ENCODE assay signal across 10 cellular contexts in the genomic region with DNA sequence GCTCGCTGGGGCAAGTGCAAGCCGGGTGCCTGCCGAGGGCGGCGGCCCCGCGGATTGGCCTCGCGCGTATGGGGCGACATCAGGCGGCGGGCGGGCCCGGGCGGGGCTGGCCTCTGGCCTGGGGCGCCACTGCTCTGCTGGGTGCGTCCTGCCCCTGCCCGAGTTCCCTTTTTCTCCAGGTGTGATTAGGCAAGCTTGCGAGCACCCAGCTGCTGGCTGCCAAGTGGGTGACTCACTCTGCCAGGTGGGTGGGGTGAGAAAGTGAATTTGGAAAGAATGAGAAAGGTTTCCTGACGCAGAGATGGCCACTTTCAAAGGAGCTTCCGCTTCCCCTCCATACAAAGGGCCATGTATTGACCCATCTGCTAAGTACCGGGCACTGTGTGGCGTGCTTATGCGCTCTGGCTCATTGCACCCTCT. TPM values are rescaled to one million over a fixed set of nuclear protein-coding genes. Genes with fewer than 3 reads are reported as not detected.
DNase-seq lines count a peak whose midpoint lies in the region; ATAC-seq and TF ChIP-seq lines count a peak whose summit lies in the region.
"Had no signal": no experiment of that assay in that cellular context is flagged by ENCODE, and none has a peak within 500 bp of the region (broad histone marks: within the 10 kb centered on the region; RNA-seq: fewer than 3 reads in every experiment).

No MANE protein-coding gene starts in this region.

- no peaks in the 10 kb centered on the region for H3K79me2 ChIP-seq in osteoblast (ENCODE audit: insufficient read depth, low read length)

- H3K27me3 Mint-ChIP-seq in stimulated activated naive CD8-positive, alpha-beta T cell treated with anti-CD3 and anti-CD28 coated beads, Interleukin-15, amount 100 ng/mL, for 72 hours = peaks cover 37% of the 10 kb centered on the region

- no peaks in the 10 kb centered on the region for H3K9me3 ChIP-seq in osteoblast (ENCODE audit: low read depth, low read length)

- no peak for TF ChIP-seq CTCF in osteoblast (IDR thresholded peaks at IDR 0.05; ENCODE audit: extremely low read depth, low read depth, low read length)

- no peaks in the 10 kb centered on the region for H3K4me1 Mint-ChIP-seq in stimulated activated naive CD8-positive, alpha-beta T cell treated with anti-CD3 and anti-CD28 coated beads, Interleukin-15, amount 100 ng/mL, for 72 hours

- no peak overlapping the region for H3K4me3 Mint-ChIP-seq in stimulated activated naive CD8-positive, alpha-beta T cell treated with anti-CD3 and anti-CD28 coated beads, Interleukin-15, amount 100 ng/mL, for 72 hours
- H3K4me3 Mint-ChIP-seq: activated naive CD8-positive, alpha-beta T cell treated with anti-CD3 and anti-CD28 coated beads, Interleukin-2, amount 10 ng/mL, durations not matched to agents 7 days and 5 days had no signal

- no peak overlapping the region for H3K27ac ChIP-seq in osteoblast (ENCODE audit: low read depth, low read length)

- peak; percentile 70 for ATAC-seq in stimulated activated naive CD8-positive, alpha-beta T cell treated with anti-CD3 and anti-CD28 coated beads, Interleukin-15, amount 100 ng/mL, for 72 hours
- ATAC-seq in HG02885 (IDR thresholded peaks at IDR 0.05; ENCODE audit: poor library complexity, unreplicated experiment) = no peak

- peaks cover 6 to 11% of the 10 kb centered on the region in 2 donors for H3K9me3 Mint-ChIP-seq in stimulated activated naive CD8-positive, alpha-beta T cell treated with anti-CD3 and anti-CD28 coated beads, Interleukin-15, amount 100 ng/mL, for 72 hours

- DNase-seq in activated CD4-positive, alpha-beta T cell treated with anti-CD3 and anti-CD28 coated beads for 48 hours = peak; percentile 56
- no peak for DNase-seq in activated CD4-positive, alpha-beta T cell treated with anti-CD3 and anti-CD28 coated beads, Interleukin-2, amount 50 U/mL, for 4 hours
- DNase-seq in SHP77 treated with DMSO at 0.1 percent for 48 hours (lab: John Stamatoyannopoulos, UW) (peak; percentile 8), iris pigment epithelial cell (ENCODE audit: low read depth) (peak; percentile 31), osteoblast (ENCODE audit: insufficient read length, low spot score, missing footprints) (no peak), GM19240 (ENCODE audit: insufficient read length, low spot score) (no peak)
- peak in 1 of 2 donors; percentile 21 for DNase-seq in stimulated activated naive CD8-positive, alpha-beta T cell treated with anti-CD3 and anti-CD28 coated beads, Interleukin-15, amount 100 ng/mL, for 72 hours
- DNase-seq: activated naive CD8-positive, alpha-beta T cell treated with anti-CD3 and anti-CD28 coated beads, Interleukin-2, amount 10 ng/mL, durations not matched to agents 7 days and 5 days; NCI-H1694 treated with DMSO at 0.1 percent for 48 hours had no signal

- H3K27ac Mint-ChIP-seq in stimulated activated naive CD8-positive, alpha-beta T cell treated with anti-CD3 and anti-CD28 coated beads, Interleukin-15, amount 100 ng/mL, for 72 hours = no peak overlapping the region
- H3K27ac Mint-ChIP-seq: activated naive CD8-positive, alpha-beta T cell treated with anti-CD3 and anti-CD28 coated beads, Interleukin-2, amount 10 ng/mL, durations not matched to agents 7 days and 5 days had no signal

- H2AFZ ChIP-seq in osteoblast (ENCODE audit: low read length) = no peak overlapping the region

- no peak overlapping the region for H3K4me3 ChIP-seq in osteoblast (ENCODE audit: insufficient read depth, low read length)

- H3K4me2 ChIP-seq in osteoblast (ENCODE audit: insufficient read depth, low read length) = no peak overlapping the region

- no peaks in the 10 kb centered on the region for H3K4me1 ChIP-seq in osteoblast (ENCODE audit: insufficient read depth, low read length)

- H4K20me1 ChIP-seq in osteoblast (ENCODE audit: insufficient read depth, low read length) = no peaks in the 10 kb centered on the region

- no peaks in the 10 kb centered on the region for H3K36me3 ChIP-seq in osteoblast (ENCODE audit: insufficient read depth, low read length)

- H3K27me3 ChIP-seq in osteoblast (ENCODE audit: insufficient read depth, low read length) = peaks cover 11% of the 10 kb centered on the region

RNA-seq across cellular contexts. Expression of a gene that starts 32.5 kb away (rescaled TPM):
- not detected in 2 replicates for total RNA-seq in osteoblast
- total RNA-seq: activated naive CD8-positive, alpha-beta T cell treated with anti-CD3 and anti-CD28 coated beads, Interleukin-2, amount 10 ng/mL, durations not matched to agents 7 days and 5 days had no signal

RNA-seq across cellular contexts. Expression of a gene that starts 56.9 kb away (rescaled TPM):
- total RNA-seq in osteoblast = 0.36 TPM in 1 of 2 replicates, not detected in the other

Comparison
In these comparisons a context has a peak if more than half of its experiments do, and no peak if none do; other contexts are left out.
1. DNase-seq: peak in activated CD4-positive, alpha-beta T cell treated with anti-CD3 and anti-CD28 coated beads for 48 hours (single experiment), SHP77 treated with DMSO at 0.1 percent for 48 hours (single experiment) and iris pigment epithelial cell (single experiment); none in activated CD4-positive, alpha-beta T cell treated with anti-CD3 and anti-CD28 coated beads, Interleukin-2, amount 50 U/mL, for 4 hours (0 of 2), osteoblast (single experiment) and GM19240 (single experiment).